ENCODE assay signal across 1 cellular context in the genomic region with DNA sequence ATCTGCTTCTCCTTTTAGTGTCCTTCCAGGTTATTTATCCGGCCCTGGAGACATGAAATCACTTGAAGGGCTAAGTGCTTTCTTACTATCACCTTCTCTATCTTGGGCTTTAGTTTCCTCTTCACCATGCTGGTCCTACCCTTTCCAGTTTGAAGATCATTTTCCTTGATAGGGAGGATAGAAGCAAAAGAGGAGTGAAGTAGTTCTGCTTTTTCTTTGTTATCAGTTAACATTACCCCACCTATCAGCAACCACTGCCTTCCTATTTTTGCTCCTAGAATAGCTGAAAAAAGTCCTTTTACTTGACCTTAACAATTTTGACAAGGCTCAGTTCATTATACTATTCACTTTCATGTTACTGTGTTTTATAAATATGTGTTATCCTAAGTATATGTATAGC.
TF ChIP-seq lines count a peak whose summit lies in the region.

No MANE protein-coding gene starts in this region.

TF ChIP-seq in IMR-90, 13 proteins besides CTCF, POLR2A, EP300 and RAD21 (continued from another document):
- TF ChIP-seq, protein P1, sequence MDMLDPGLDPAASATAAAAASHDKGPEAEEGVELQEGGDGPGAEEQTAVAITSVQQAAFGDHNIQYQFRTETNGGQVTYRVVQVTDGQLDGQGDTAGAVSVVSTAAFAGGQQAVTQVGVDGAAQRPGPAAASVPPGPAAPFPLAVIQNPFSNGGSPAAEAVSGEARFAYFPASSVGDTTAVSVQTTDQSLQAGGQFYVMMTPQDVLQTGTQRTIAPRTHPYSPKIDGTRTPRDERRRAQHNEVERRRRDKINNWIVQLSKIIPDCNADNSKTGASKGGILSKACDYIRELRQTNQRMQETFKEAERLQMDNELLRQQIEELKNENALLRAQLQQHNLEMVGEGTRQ (IDR thresholded peaks at IDR 0.05; ENCODE audit: low read depth, low read length), result no peak
- no peak for TF ChIP-seq SMC3 (IDR thresholded peaks at IDR 0.05; ENCODE audit: low read depth, low read length)
- TF ChIP-seq MXI1 (IDR thresholded peaks at IDR 0.05; ENCODE audit: borderline replicate concordance, low read depth, low read length), result no peak
